In genomic region chr5:840118-841021, GRCh38 we compare ENCODE assay signal across 2 cellular contexts. TPM values are rescaled to one million over a fixed set of nuclear protein-coding genes. Genes with fewer than 3 reads are reported as not detected.
"Had no signal": no experiment of that assay in that cellular context is flagged by ENCODE, and none has a peak within 500 bp of the region (broad histone marks: within the 10 kb centered on the region; RNA-seq: fewer than 3 reads in every experiment).

No MANE protein-coding gene starts in this region.

RNA-seq across cellular contexts. Expression of gene ZDHHC11, which starts 10.4 kb away (rescaled TPM):
- total RNA-seq: ascending aorta had no signal

RNA-seq across cellular contexts. Expression of gene TRIP13, which starts 52.3 kb away (rescaled TPM):
- total RNA-seq: ascending aorta had no signal

RNA-seq across cellular contexts. Expression of gene ZDHHC11B, which starts 55.8 kb away (rescaled TPM):
- total RNA-seq: endothelial cell of umbilical vein had no signal
